In the genomic region with DNA sequence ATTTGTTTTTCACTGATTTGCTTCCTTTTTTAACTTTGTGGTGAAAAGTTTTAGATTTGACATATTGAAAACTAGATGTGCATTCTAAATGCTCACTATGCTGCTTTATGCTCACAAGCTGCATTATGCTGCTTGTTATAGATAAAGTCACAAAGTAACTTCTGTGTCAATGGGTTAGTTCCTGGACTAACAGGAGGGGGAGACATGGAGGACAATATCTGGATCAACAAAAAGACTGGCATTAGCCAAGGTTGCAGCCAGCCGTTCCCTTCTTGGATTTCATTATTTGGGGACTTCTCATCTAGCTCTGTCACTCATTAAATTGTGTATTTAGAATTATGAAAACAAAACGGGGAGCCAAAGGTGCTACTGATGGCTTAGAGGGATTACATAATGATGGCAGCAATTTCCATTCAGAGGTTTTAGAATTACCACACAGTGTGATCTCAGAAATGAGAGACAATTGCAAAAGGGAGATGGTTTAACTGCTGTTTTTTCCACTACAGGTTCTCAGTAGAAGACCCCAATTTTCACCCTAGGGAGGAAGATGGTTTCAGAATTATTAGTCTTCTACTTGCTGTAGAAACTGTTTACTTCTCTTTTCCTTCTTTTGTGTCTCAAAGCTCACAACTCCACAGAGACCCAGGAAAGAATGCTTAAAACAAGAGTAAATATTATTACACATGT, we compare ENCODE assay signal across 28 cellular contexts.
DNase-seq lines count a peak whose midpoint lies in the region; ATAC-seq, FAIRE-seq and TF ChIP-seq lines count a peak whose summit lies in the region.
"Had no signal": no experiment of that assay in that cellular context is flagged by ENCODE, and none has a peak within 500 bp of the region (broad histone marks: within the 10 kb centered on the region; RNA-seq: fewer than 3 reads in every experiment).

No MANE protein-coding gene starts in this region.

- H3K4me3 Mint-ChIP-seq in Caco-2 (ENCODE audit: unreplicated experiment), result no peak overlapping the region
- no peak overlapping the region for H3K4me3 Mint-ChIP-seq in MCF 10A (ENCODE audit: unreplicated experiment)
- H3K4me3 Mint-ChIP-seq: activated B cell treated with CpG ODN at 0.5 μM for 24 hours; activated CD4-positive, alpha-beta memory T cell treated with anti-CD3 and anti-CD28 coated beads, Interleukin-2, amount 10 ng/mL, durations not matched to agents 7 days and 5 days; CD8-positive, alpha-beta memory T cell had no signal

- no peak overlapping the region for H2AFZ ChIP-seq in keratinocyte (ENCODE audit: control insufficient read depth, low read length)
- H2AFZ ChIP-seq: GM23248, PC-9 had no signal

- H3K9me1 ChIP-seq in keratinocyte (ENCODE audit: control insufficient read depth, extremely low read depth, insufficient read depth, low read length), result no peaks in the 10 kb centered on the region

- ATAC-seq in GM18870 (IDR thresholded peaks at IDR 0.05; ENCODE audit: unreplicated experiment), result peak; percentile 34
- peak; percentile 43 for ATAC-seq in HG02884 (IDR thresholded peaks at IDR 0.05; ENCODE audit: unreplicated experiment)
- ATAC-seq in GM19397 (IDR thresholded peaks at IDR 0.05; ENCODE audit: unreplicated experiment), result no peak
- ATAC-seq: lower lobe of right lung had no signal

- BruUV-seq in Caco-2 (replicated peaks; lab: Mats Ljungman, UMichigan) (no TSS peak), MCF 10A (replicated peaks; lab: Mats Ljungman, UMichigan) (no TSS peak)

- H3K4me3 ChIP-seq in keratinocyte (ENCODE audit: control insufficient read depth in 2 of 3, extremely low read depth in 1 of 3, insufficient read depth in 2 of 3, low read depth in 1 of 3, low read length in 3 of 3) (no peak overlapping the region), Caco-2 (ENCODE audit: low read depth, low read length) (no peak overlapping the region), vagina (no peak overlapping the region)
- H3K4me3 ChIP-seq: GM23248, lower lobe of right lung, PC-9, SJCRH30, stomach had no signal

- no peak for TF ChIP-seq CTCF in keratinocyte (optimal IDR thresholded peaks at IDR 0.05 in 1 of 3, IDR thresholded peaks at IDR 0.05 in 1 of 3, conservative IDR thresholded peaks at IDR 0.05 in 1 of 3; ENCODE audit: extremely low read depth in 1 of 3, insufficient read depth in 2 of 3, low read length in 3 of 3)
- TF ChIP-seq CTCF in Caco-2 (IDR thresholded peaks at IDR 0.05; ENCODE audit: insufficient read depth in 1 of 2, low read depth in 1 of 2, low read length in 1 of 2, severe bottlenecking in 1 of 2, unreplicated experiment in 1 of 2), result no peak
- no peak for TF ChIP-seq CTCF in MCF 10A (IDR thresholded peaks at IDR 0.05; ENCODE audit: unreplicated experiment)
- no peak for TF ChIP-seq CTCF in vagina (IDR thresholded peaks at IDR 0.05)

- H3K27me3 ChIP-seq in keratinocyte (ENCODE audit: control insufficient read depth, extremely low read depth, insufficient read depth, low read length), result no peaks in the 10 kb centered on the region
- H3K27me3 ChIP-seq in Caco-2 (replicated peaks; ENCODE audit: control insufficient read depth, insufficient read depth, low read length), result no peaks in the 10 kb centered on the region
- no peaks in the 10 kb centered on the region for H3K27me3 ChIP-seq in vagina
- H3K27me3 ChIP-seq: SJCRH30, stomach had no signal

- no peaks in the 10 kb centered on the region for H3K79me2 ChIP-seq in keratinocyte (ENCODE audit: control insufficient read depth, insufficient read depth, low read length)

- POLR2A ChIA-PET in Caco-2 (lab: Charles Lee), result no interaction called here
- POLR2A ChIA-PET in MCF 10A (lab: Yijun Ruan, JAX), result no interaction called here

- dilution Hi-C loops in keratinocyte (cut with MboI; ENCODE audit: extremely low pct_ligation_motif_present, low sequenced_read_pairs), result no loop called here

- peaks cover 4% of the 10 kb centered on the region for H3K9me3 ChIP-seq in keratinocyte (ENCODE audit: control insufficient read depth, low read depth, low read length)
- no peaks in the 10 kb centered on the region for H3K9me3 ChIP-seq in Caco-2
- peaks cover 4% of the 10 kb centered on the region for H3K9me3 ChIP-seq in vagina
- H3K9me3 ChIP-seq: lower lobe of right lung, SJCRH30 had no signal

- H3K27ac Mint-ChIP-seq in Caco-2 (ENCODE audit: unreplicated experiment) (no peak overlapping the region), MCF 10A (ENCODE audit: low read depth, unreplicated experiment) (no peak overlapping the region)
- H3K27ac Mint-ChIP-seq: activated B cell treated with CpG ODN at 0.5 μM for 24 hours; activated CD4-positive, alpha-beta memory T cell treated with anti-CD3 and anti-CD28 coated beads, Interleukin-2, amount 10 ng/mL, durations not matched to agents 7 days and 5 days; CD8-positive, alpha-beta memory T cell had no signal

- DNase-seq in NOMO-1 treated with dmso at 0.1 percent for 144 hours (lab: John Stamatoyannopoulos, UW; ENCODE audit: unreplicated experiment) (peak; percentile 7), keratinocyte (ENCODE audit: low read depth, low spot score) (no peak), Caco-2 (no peak), MCF 10A (ENCODE audit: unreplicated experiment) (no peak), vagina (ENCODE audit: extremely low spot score in 2 of 2) (no peak)
- DNase-seq: activated B cell treated with CpG ODN at 0.5 μM for 24 hours; activated CD4-positive, alpha-beta memory T cell treated with anti-CD3 and anti-CD28 coated beads, Interleukin-2, amount 10 ng/mL, durations not matched to agents 7 days and 5 days; activated naive CD4-positive, alpha-beta T cell; amniotic stem cell; CD8-positive, alpha-beta memory T cell; DMS79; GM23248; lower lobe of right lung; NCI-H1417 treated with DMSO at 0.1 percent for 48 hours; NCI-H2171; NCI-H526 treated with DMSO at 0.1 percent for 48 hours; PC-9; SJCRH30; small intestine; stimulated activated CD4-positive, alpha-beta T cell treated with anti-CD3 and anti-CD28 coated beads, Interleukin-4, amount 100 ng/mL, for 24 hours; stomach; T-helper 2 cell; trophoblast cell had no signal

- intact Hi-C loops in Caco-2 (cut with micrococcal nuclease; ENCODE audit: unreplicated experiment), result no loop called here
- intact Hi-C loops in MCF 10A (cut with micrococcal nuclease), result no loop called here
- intact Hi-C loops in vagina (cut with DNase I), result no loop called here

- H3K4me1 ChIP-seq in keratinocyte (ENCODE audit: control insufficient read depth, extremely low read depth, insufficient read depth, low read length) (no peaks in the 10 kb centered on the region), Caco-2 (no peaks in the 10 kb centered on the region), vagina (no peaks in the 10 kb centered on the region)
- H3K4me1 ChIP-seq: lower lobe of right lung, SJCRH30, stomach had no signal

- CTCF ChIA-PET in Caco-2 (lab: Charles Lee), result interaction anchor here (0.6 kb wide), 1 partner anchor 583 kb away, joined by 5 read pairs; no protein-coding TSS in a partner anchor
- CTCF ChIA-PET in MCF 10A (lab: Yijun Ruan, JAX), result interaction anchor here (0.7 kb wide), 2 partner anchors 11 to 227 kb away, joined by 3 read pairs; no protein-coding TSS in a partner anchor

- H3K9ac ChIP-seq in keratinocyte (ENCODE audit: control insufficient read depth, extremely low read depth, insufficient read depth, low read length), result no peak overlapping the region
- H3K9ac ChIP-seq: GM23248 had no signal

- H3K36me3 ChIP-seq in keratinocyte (ENCODE audit: control insufficient read depth in 2 of 2, extremely low read depth in 1 of 2, insufficient read depth in 2 of 2, low read length in 2 of 2), result no peaks in the 10 kb centered on the region
- H3K36me3 ChIP-seq in Caco-2 (ENCODE audit: control insufficient read depth, insufficient read depth, low read length), result no peaks in the 10 kb centered on the region
- no peaks in the 10 kb centered on the region for H3K36me3 ChIP-seq in vagina
- H3K36me3 ChIP-seq: lower lobe of right lung, SJCRH30, stomach had no signal

- FAIRE-seq in keratinocyte (lab: Jason Lieb, UNC), result peak; percentile 9
- FAIRE-seq: bronchial epithelial cell, GM12892, small intestine had no signal

- no peak overlapping the region for H3K4me2 ChIP-seq in keratinocyte (ENCODE audit: control insufficient read depth, extremely low read depth, insufficient read depth, low read depth, low read length)
- H3K4me2 ChIP-seq: PC-9 had no signal

- H3K36me3 Mint-ChIP-seq in Caco-2 (ENCODE audit: insufficient read depth, unreplicated experiment) (no peaks in the 10 kb centered on the region), MCF 10A (ENCODE audit: insufficient read depth, unreplicated experiment) (no peaks in the 10 kb centered on the region)
- H3K36me3 Mint-ChIP-seq: CD8-positive, alpha-beta memory T cell had no signal

- H3K9me3 Mint-ChIP-seq in Caco-2 (ENCODE audit: unreplicated experiment), result peaks cover 14% of the 10 kb centered on the region
- H3K9me3 Mint-ChIP-seq in MCF 10A (ENCODE audit: unreplicated experiment), result peaks cover 11% of the 10 kb centered on the region

- H3K27ac ChIP-seq in keratinocyte (ENCODE audit: control insufficient read depth, insufficient read depth, low read length), result no peak overlapping the region
- H3K27ac ChIP-seq in vagina, result no peak overlapping the region
- H3K27ac ChIP-seq: GM23248, lower lobe of right lung, PC-9, SJCRH30, stomach had no signal

- peaks cover 4% of the 10 kb centered on the region for H3K4me1 Mint-ChIP-seq in Caco-2 (ENCODE audit: low read depth, unreplicated experiment)
- H3K4me1 Mint-ChIP-seq in MCF 10A (ENCODE audit: insufficient read depth, unreplicated experiment), result no peaks in the 10 kb centered on the region
- H3K4me1 Mint-ChIP-seq: activated CD4-positive, alpha-beta memory T cell treated with anti-CD3 and anti-CD28 coated beads, Interleukin-2, amount 10 ng/mL, durations not matched to agents 7 days and 5 days; CD8-positive, alpha-beta memory T cell had no signal

- no peaks in the 10 kb centered on the region for H4K20me1 ChIP-seq in keratinocyte (ENCODE audit: control insufficient read depth, extremely low read depth, insufficient read depth, low read length)

- H3K27me3 Mint-ChIP-seq in Caco-2 (ENCODE audit: insufficient read depth, unreplicated experiment) (no peaks in the 10 kb centered on the region), MCF 10A (ENCODE audit: insufficient read depth, unreplicated experiment) (no peaks in the 10 kb centered on the region)
- H3K27me3 Mint-ChIP-seq: activated B cell treated with CpG ODN at 0.5 μM for 24 hours; activated CD4-positive, alpha-beta memory T cell treated with anti-CD3 and anti-CD28 coated beads, Interleukin-2, amount 10 ng/mL, durations not matched to agents 7 days and 5 days; CD8-positive, alpha-beta memory T cell had no signal

- no peak for TF ChIP-seq POLR2A in vagina (IDR thresholded peaks at IDR 0.05)
